ENCODE assay signal across 8 cellular contexts in genomic region chr19:12847159-12848139, GRCh38. TPM values are rescaled to one million over a fixed set of nuclear protein-coding genes. Genes with fewer than 3 reads are reported as not detected.
DNase-seq lines count a peak whose midpoint lies in the region; ATAC-seq, FAIRE-seq and TF ChIP-seq lines count a peak whose summit lies in the region.

No MANE protein-coding gene starts in this region.

- intact Hi-C loops in HepG2 (cut with micrococcal nuclease; ENCODE audit: unreplicated experiment), result loop anchor here (2.0 kb wide), 1 partner anchor 81 kb away; no protein-coding TSS in a partner anchor

- no peaks in the 10 kb centered on the region for H3K9me3 ChIP-seq in HepG2 (ENCODE audit: low read length)

- no peaks in the 10 kb centered on the region for H3K79me2 ChIP-seq in HepG2 (ENCODE audit: insufficient read depth, low read length)

- no peak for TF ChIP-seq POLR2A in HepG2 (IDR thresholded peaks at IDR 0.05; ENCODE audit: insufficient read depth in 1 of 2, low read depth in 2 of 2, low read length in 2 of 2)

- in situ Hi-C loops in Caki2 (cut with HindIII; ENCODE audit: low pct_unique_long_range_greater_than_20kb, low sequenced_read_pairs), result no loop called here
- in situ Hi-C loops in HepG2 (cut with HindIII; ENCODE audit: extremely low pct_ligation_motif_present, low pct_unique_long_range_greater_than_20kb), result no loop called here

- no peak overlapping the region for H2AFZ ChIP-seq in HepG2 (ENCODE audit: low read length)

- 2% methylated on average over 12 of the region's 69 CpGs for WGBS in HepG2 (ENCODE audit: low lambda C conversion rate)

- BruUV-seq in HepG2 (replicated peaks; lab: Mats Ljungman, UMichigan), result no TSS peak

- H3K4me2 ChIP-seq in HepG2 (ENCODE audit: low read depth, low read length), result peak overlapping the region; percentile 68

- H3K4me3 ChIP-seq in HFF-Myc (replicated peaks; ENCODE audit: low read depth, low read length) (no peak overlapping the region), coronary artery (peak overlapping the region; percentile 51), HepG2 (replicated peaks in 1 of 3; ENCODE audit: insufficient read depth in 1 of 3, low read depth in 2 of 3, low read length in 3 of 3) (peak overlapping the region in 1 of 3 experiments; percentile 49; a peak in 2 of 6 replicates)

- no peaks in the 10 kb centered on the region for H3K36me3 ChIP-seq in HepG2 (replicated peaks in 1 of 2; ENCODE audit: control insufficient read depth in 1 of 2, insufficient read depth in 2 of 2, low read length in 2 of 2)

- TF ChIP-seq EP300 in HepG2 (IDR thresholded peaks at IDR 0.05; ENCODE audit: low read depth in 2 of 2, low read length in 2 of 2) (no peak), HepG2 (CRISPR knock-in tag; IDR thresholded peaks at IDR 0.05; ENCODE audit: borderline replicate concordance) (no peak)

- POLR2A ChIA-PET in HepG2 (lab: Yijun Ruan, JAX), result interaction anchor here (1.0 to 1.2 kb wide), 2 partner anchors 34 to 87 kb away, joined by 3 to 4 read pairs; partner anchors contain the start of gene DNASE2

- no peaks in the 10 kb centered on the region for H3K27me3 ChIP-seq in HepG2 (ENCODE audit: control insufficient read depth in 1 of 2, insufficient read depth in 2 of 2, low read length in 2 of 2)

- CTCF ChIA-PET in HepG2 (lab: Yijun Ruan, JAX; ENCODE audit: low intra/inter-chr PET ratio, low total read pairs), result interaction anchor here (0.6 to 1.9 kb wide), 5 partner anchors 10 to 130 kb away, joined by 3 to 14 read pairs (median 6); partner anchors contain the start of gene MAST1

- no peak overlapping the region for H3K27ac ChIP-seq in coronary artery
- H3K27ac ChIP-seq in HepG2 (ENCODE audit: extremely low read length, insufficient read depth, low read length), result no peak overlapping the region

- peak; percentile 98 for TF ChIP-seq RAD21 in HepG2 (CRISPR knock-in tag; IDR thresholded peaks at IDR 0.05)

- no peaks in the 10 kb centered on the region for H4K20me1 ChIP-seq in HepG2 (ENCODE audit: insufficient read depth, low read length)

- ATAC-seq in HepG2, result peak; percentile 98

- peak; percentile 91 for DNase-seq in Caki2 (ENCODE audit: low read depth)
- peak; percentile 48 for DNase-seq in HFF-Myc (ENCODE audit: extremely low read depth, low read depth)
- DNase-seq in NCI-H69 (lab: John Stamatoyannopoulos, UW), result peak; percentile 87
- peak; percentile 78 to 84 for DNase-seq in activated CD4-positive, alpha-beta T cell treated with anti-CD3 and anti-CD28 coated beads, Interleukin-2, amount 50 U/mL, for 24 hours (ENCODE audit: low read depth in 1 of 2, low spot score in 1 of 2)
- DNase-seq in coronary artery (ENCODE audit: low spot score), result no peak
- DNase-seq in HepG2 (ENCODE audit: low spot score), result peak; percentile 53
- peak; percentile 82 to 87 for DNase-seq in stimulated activated CD4-positive, alpha-beta T cell treated with anti-CD3 and anti-CD28 coated beads, Interleukin-4, amount 100 ng/mL, for 4 hours
- DNase-seq in DMS114 treated with DMSO at 0.1 percent for 48 hours (lab: John Stamatoyannopoulos, UW; ENCODE audit: unreplicated experiment), result no peak

- H3K4me1 ChIP-seq in HepG2 (ENCODE audit: insufficient read depth, low read length), result peaks cover 4% of the 10 kb centered on the region

- TF ChIP-seq CTCF in HFF-Myc (IDR thresholded peaks at IDR 0.05; ENCODE audit: low read depth, low read length, missing control alignments) (peak; percentile 98), coronary artery (IDR thresholded peaks at IDR 0.05) (peak; percentile 99), HepG2 (CRISPR knock-in tag; IDR thresholded peaks at IDR 0.05) (peak; percentile 95)

- FAIRE-seq in HepG2 (lab: Jason Lieb, UNC), result no peak

- H3K9ac ChIP-seq in HepG2 (ENCODE audit: insufficient read depth, low read depth, low read length), result no peak overlapping the region

RNA-seq across cellular contexts. Expression of gene MAST1, which starts 9.1 kb away (rescaled TPM):
- 1.8 and 20.8 TPM in 2 replicates for total RNA-seq in Caki2 (2014; rRNA removed; shearing (Covaris generic); ENCODE audit: low replicate concordance)
- 0.27 and 0.73 TPM in 2 replicates for total RNA-seq in HepG2 (2016; rRNA removed; fragmentation: Illumina TruSeq; extraction: Trizol)
- 1.2 and 1.3 TPM in 2 replicates for total RNA-seq in HepG2 (2016; cell fraction: cytosol; rRNA removed; fragmentation: Illumina TruSeq; extraction: Trizol; ENCODE audit: low read depth)
- total RNA-seq in HepG2 (2016; cell fraction: insoluble cytoplasmic fraction; rRNA removed; fragmentation: Illumina TruSeq; extraction: Trizol), result 1.1 and 1.5 TPM in 2 replicates
- total RNA-seq in HepG2 (2016; cell fraction: membrane; rRNA removed; fragmentation: Illumina TruSeq; extraction: Trizol), result 1.4 and 1.8 TPM in 2 replicates
- 1.3 and 1.9 TPM in 2 replicates for total RNA-seq in HepG2 (2016; cell fraction: nucleus; rRNA removed; fragmentation: Illumina TruSeq; extraction: Trizol)
- 4.7 and 5.6 TPM in 2 replicates for polyA plus RNA-seq in HepG2 (2011; rRNA removed)
- 2.8 and 3.5 TPM in 2 replicates for polyA plus RNA-seq in HepG2 (2011; cell fraction: cytosol; rRNA removed)
- polyA plus RNA-seq in HepG2 (2011; cell fraction: nucleus; rRNA removed), result 27.4 and 28.9 TPM in 2 replicates
- 4.1 and 5.1 TPM in 2 replicates for polyA plus RNA-seq in HepG2 (2012)
- 3.5 and 3.6 TPM in 2 replicates for polyA plus RNA-seq in HepG2 (2016; cell fraction: cytosol; fragmentation: Illumina TruSeq; extraction: Trizol; ENCODE audit: low read depth)
- 1.2 and 1.3 TPM in 2 replicates for polyA plus RNA-seq in HepG2 (2016; cell fraction: insoluble cytoplasmic fraction; fragmentation: Illumina TruSeq; extraction: Trizol; ENCODE audit: low read depth)
- polyA plus RNA-seq in HepG2 (2016; cell fraction: membrane; fragmentation: Illumina TruSeq; extraction: Trizol; ENCODE audit: low read depth), result 3.2 and 3.3 TPM in 2 replicates
- 3.9 and 5.3 TPM in 2 replicates for polyA plus RNA-seq in HepG2 (2016; cell fraction: nucleus; fragmentation: Illumina TruSeq; extraction: Trizol; ENCODE audit: insufficient read depth, low read depth)
- 2.4 and 8.0 TPM in 2 replicates for polyA minus RNA-seq in HepG2 (2011; rRNA and poly(A)+ RNA removed; ENCODE audit: low replicate concordance)
- polyA minus RNA-seq in HepG2 (2011; cell fraction: cytosol; rRNA and poly(A)+ RNA removed), result 1.8 and 2.2 TPM in 2 replicates
- 2.4 and 2.7 TPM in 2 replicates for polyA minus RNA-seq in HepG2 (2011; cell fraction: nucleus; rRNA and poly(A)+ RNA removed)

RNA-seq across cellular contexts. Expression of gene RTBDN, which starts 13.1 kb away (rescaled TPM):
- total RNA-seq in Caki2 (2014; rRNA removed; shearing (Covaris generic); ENCODE audit: low replicate concordance), result not detected in 2 replicates
- 0.27 TPM in 1 of 2 replicates, not detected in the other for total RNA-seq in HepG2 (2016; rRNA removed; fragmentation: Illumina TruSeq; extraction: Trizol)
- not detected in 2 replicates for total RNA-seq in HepG2 (2016; cell fraction: cytosol; rRNA removed; fragmentation: Illumina TruSeq; extraction: Trizol; ENCODE audit: low read depth)
- 0.17 TPM in 1 of 2 replicates, not detected in the other for total RNA-seq in HepG2 (2016; cell fraction: insoluble cytoplasmic fraction; rRNA removed; fragmentation: Illumina TruSeq; extraction: Trizol)
- not detected in 2 replicates for total RNA-seq in HepG2 (2016; cell fraction: membrane; rRNA removed; fragmentation: Illumina TruSeq; extraction: Trizol)
- total RNA-seq in HepG2 (2016; cell fraction: nucleus; rRNA removed; fragmentation: Illumina TruSeq; extraction: Trizol), result not detected in 2 replicates
- 0.35 and 0.48 TPM in 2 replicates for polyA plus RNA-seq in HepG2 (2011; rRNA removed)
- polyA plus RNA-seq in HepG2 (2011; cell fraction: cytosol; rRNA removed), result 0.52 and 0.71 TPM in 2 replicates
- polyA plus RNA-seq in HepG2 (2011; cell fraction: nucleus; rRNA removed), result 0.57 and 0.59 TPM in 2 replicates
- 1.1 and 1.8 TPM in 2 replicates for polyA plus RNA-seq in HepG2 (2012)
- 0.18 TPM in 1 of 2 replicates, not detected in the other for polyA plus RNA-seq in HepG2 (2016; cell fraction: cytosol; fragmentation: Illumina TruSeq; extraction: Trizol; ENCODE audit: low read depth)
- not detected in 2 replicates for polyA plus RNA-seq in HepG2 (2016; cell fraction: insoluble cytoplasmic fraction; fragmentation: Illumina TruSeq; extraction: Trizol; ENCODE audit: low read depth)
- polyA plus RNA-seq in HepG2 (2016; cell fraction: membrane; fragmentation: Illumina TruSeq; extraction: Trizol; ENCODE audit: low read depth), result 0.15 TPM in 1 of 2 replicates, not detected in the other
- 0.49 TPM in 1 of 2 replicates, not detected in the other for polyA plus RNA-seq in HepG2 (2016; cell fraction: nucleus; fragmentation: Illumina TruSeq; extraction: Trizol; ENCODE audit: insufficient read depth, low read depth)
- polyA minus RNA-seq in HepG2 (2011; rRNA and poly(A)+ RNA removed; ENCODE audit: low replicate concordance), result 0.12 and 0.44 TPM in 2 replicates
- polyA minus RNA-seq in HepG2 (2011; cell fraction: cytosol; rRNA and poly(A)+ RNA removed), result not detected in 2 replicates
- not detected in 2 replicates for polyA minus RNA-seq in HepG2 (2011; cell fraction: nucleus; rRNA and poly(A)+ RNA removed)

RNA-seq across cellular contexts. Expression of gene DNASE2, which starts 33.8 kb away (rescaled TPM):
- 68.6 and 83.9 TPM in 2 replicates for total RNA-seq in Caki2 (2014; rRNA removed; shearing (Covaris generic); ENCODE audit: low replicate concordance)
- 3.4 and 7.5 TPM in 2 replicates for total RNA-seq in HepG2 (2016; rRNA removed; fragmentation: Illumina TruSeq; extraction: Trizol)
- 1.7 TPM in 2 replicates for total RNA-seq in HepG2 (2016; cell fraction: cytosol; rRNA removed; fragmentation: Illumina TruSeq; extraction: Trizol; ENCODE audit: low read depth)
- 3.7 and 7.7 TPM in 2 replicates for total RNA-seq in HepG2 (2016; cell fraction: insoluble cytoplasmic fraction; rRNA removed; fragmentation: Illumina TruSeq; extraction: Trizol)
- total RNA-seq in HepG2 (2016; cell fraction: membrane; rRNA removed; fragmentation: Illumina TruSeq; extraction: Trizol), result 2.8 and 3.4 TPM in 2 replicates
- 5.1 and 7.3 TPM in 2 replicates for total RNA-seq in HepG2 (2016; cell fraction: nucleus; rRNA removed; fragmentation: Illumina TruSeq; extraction: Trizol)
- 16.2 and 19.0 TPM in 2 replicates for polyA plus RNA-seq in HepG2 (2011; rRNA removed)
- 15.9 and 21.4 TPM in 2 replicates for polyA plus RNA-seq in HepG2 (2011; cell fraction: cytosol; rRNA removed)
- polyA plus RNA-seq in HepG2 (2011; cell fraction: nucleus; rRNA removed), result 3.6 and 3.7 TPM in 2 replicates
- polyA plus RNA-seq in HepG2 (2012), result 4.7 and 9.6 TPM in 2 replicates
- 1.6 and 2.0 TPM in 2 replicates for polyA plus RNA-seq in HepG2 (2016; cell fraction: cytosol; fragmentation: Illumina TruSeq; extraction: Trizol; ENCODE audit: low read depth)
- 3.1 and 4.3 TPM in 2 replicates for polyA plus RNA-seq in HepG2 (2016; cell fraction: insoluble cytoplasmic fraction; fragmentation: Illumina TruSeq; extraction: Trizol; ENCODE audit: low read depth)
- polyA plus RNA-seq in HepG2 (2016; cell fraction: membrane; fragmentation: Illumina TruSeq; extraction: Trizol; ENCODE audit: low read depth), result 2.1 and 2.2 TPM in 2 replicates
- polyA plus RNA-seq in HepG2 (2016; cell fraction: nucleus; fragmentation: Illumina TruSeq; extraction: Trizol; ENCODE audit: insufficient read depth, low read depth), result 13.1 and 14.9 TPM in 2 replicates
- 20.7 and 57.6 TPM in 2 replicates for polyA minus RNA-seq in HepG2 (2011; rRNA and poly(A)+ RNA removed; ENCODE audit: low replicate concordance)
- polyA minus RNA-seq in HepG2 (2011; cell fraction: cytosol; rRNA and poly(A)+ RNA removed), result 6.6 and 11.3 TPM in 2 replicates
- 1.8 and 3.6 TPM in 2 replicates for polyA minus RNA-seq in HepG2 (2011; cell fraction: nucleus; rRNA and poly(A)+ RNA removed)

RNA-seq across cellular contexts. Expression of gene KLF1, which starts 39.6 kb away (rescaled TPM):
- 3.5 TPM in 1 of 2 replicates, not detected in the other for total RNA-seq in Caki2 (2014; rRNA removed; shearing (Covaris generic); ENCODE audit: low replicate concordance)
- total RNA-seq in HepG2 (2016; rRNA removed; fragmentation: Illumina TruSeq; extraction: Trizol), result not detected in 2 replicates
- total RNA-seq in HepG2 (2016; cell fraction: cytosol; rRNA removed; fragmentation: Illumina TruSeq; extraction: Trizol; ENCODE audit: low read depth), result not detected in 2 replicates
- total RNA-seq in HepG2 (2016; cell fraction: insoluble cytoplasmic fraction; rRNA removed; fragmentation: Illumina TruSeq; extraction: Trizol), result 0.06 TPM in 1 of 2 replicates, not detected in the other
- 0.10 TPM in 1 of 2 replicates, not detected in the other for total RNA-seq in HepG2 (2016; cell fraction: membrane; rRNA removed; fragmentation: Illumina TruSeq; extraction: Trizol)
- total RNA-seq in HepG2 (2016; cell fraction: nucleus; rRNA removed; fragmentation: Illumina TruSeq; extraction: Trizol), result not detected in 2 replicates
- polyA plus RNA-seq in HepG2 (2011; rRNA removed), result not detected in 2 replicates
- 0.05 TPM in 1 of 2 replicates, not detected in the other for polyA plus RNA-seq in HepG2 (2011; cell fraction: cytosol; rRNA removed)
- polyA plus RNA-seq in HepG2 (2011; cell fraction: nucleus; rRNA removed), result not detected in 2 replicates
- polyA plus RNA-seq in HepG2 (2012), result not detected in 2 replicates
- not detected in 2 replicates for polyA plus RNA-seq in HepG2 (2016; cell fraction: cytosol; fragmentation: Illumina TruSeq; extraction: Trizol; ENCODE audit: low read depth)
- polyA plus RNA-seq in HepG2 (2016; cell fraction: insoluble cytoplasmic fraction; fragmentation: Illumina TruSeq; extraction: Trizol; ENCODE audit: low read depth), result not detected in 2 replicates
- polyA plus RNA-seq in HepG2 (2016; cell fraction: membrane; fragmentation: Illumina TruSeq; extraction: Trizol; ENCODE audit: low read depth), result not detected in 2 replicates
- not detected in 2 replicates for polyA plus RNA-seq in HepG2 (2016; cell fraction: nucleus; fragmentation: Illumina TruSeq; extraction: Trizol; ENCODE audit: insufficient read depth, low read depth)
- 0.12 TPM in 1 of 2 replicates, not detected in the other for polyA minus RNA-seq in HepG2 (2011; rRNA and poly(A)+ RNA removed; ENCODE audit: low replicate concordance)
- polyA minus RNA-seq in HepG2 (2011; cell fraction: cytosol; rRNA and poly(A)+ RNA removed), result not detected in 2 replicates
- polyA minus RNA-seq in HepG2 (2011; cell fraction: nucleus; rRNA and poly(A)+ RNA removed), result not detected in 2 replicates

RNA-seq across cellular contexts. Expression of gene RNASEH2A, which starts 41.1 kb away (rescaled TPM):
- total RNA-seq in Caki2 (2014; rRNA removed; shearing (Covaris generic); ENCODE audit: low replicate concordance), result 94.5 and 126 TPM in 2 replicates
- 35.8 and 44.0 TPM in 2 replicates for total RNA-seq in HepG2 (2016; rRNA removed; fragmentation: Illumina TruSeq; extraction: Trizol)
- total RNA-seq in HepG2 (2016; cell fraction: cytosol; rRNA removed; fragmentation: Illumina TruSeq; extraction: Trizol; ENCODE audit: low read depth), result 9.6 and 10.1 TPM in 2 replicates
- 42.1 and 45.3 TPM in 2 replicates for total RNA-seq in HepG2 (2016; cell fraction: insoluble cytoplasmic fraction; rRNA removed; fragmentation: Illumina TruSeq; extraction: Trizol)
- total RNA-seq in HepG2 (2016; cell fraction: membrane; rRNA removed; fragmentation: Illumina TruSeq; extraction: Trizol), result 6.9 and 12.1 TPM in 2 replicates
- 16.9 and 20.6 TPM in 2 replicates for total RNA-seq in HepG2 (2016; cell fraction: nucleus; rRNA removed; fragmentation: Illumina TruSeq; extraction: Trizol)
- polyA plus RNA-seq in HepG2 (2011; rRNA removed), result 18.4 and 25.1 TPM in 2 replicates
- polyA plus RNA-seq in HepG2 (2011; cell fraction: cytosol; rRNA removed), result 29.0 and 49.3 TPM in 2 replicates
- polyA plus RNA-seq in HepG2 (2011; cell fraction: nucleus; rRNA removed), result 16.5 and 17.7 TPM in 2 replicates
- 14.7 and 18.3 TPM in 2 replicates for polyA plus RNA-seq in HepG2 (2012)
- 11.8 and 12.6 TPM in 2 replicates for polyA plus RNA-seq in HepG2 (2016; cell fraction: cytosol; fragmentation: Illumina TruSeq; extraction: Trizol; ENCODE audit: low read depth)
- polyA plus RNA-seq in HepG2 (2016; cell fraction: insoluble cytoplasmic fraction; fragmentation: Illumina TruSeq; extraction: Trizol; ENCODE audit: low read depth), result 51.0 and 52.7 TPM in 2 replicates
- polyA plus RNA-seq in HepG2 (2016; cell fraction: membrane; fragmentation: Illumina TruSeq; extraction: Trizol; ENCODE audit: low read depth), result 9.0 and 9.3 TPM in 2 replicates
- polyA plus RNA-seq in HepG2 (2016; cell fraction: nucleus; fragmentation: Illumina TruSeq; extraction: Trizol; ENCODE audit: insufficient read depth, low read depth), result 31.7 and 33.2 TPM in 2 replicates
- 44.4 and 185 TPM in 2 replicates for polyA minus RNA-seq in HepG2 (2011; rRNA and poly(A)+ RNA removed; ENCODE audit: low replicate concordance)
- polyA minus RNA-seq in HepG2 (2011; cell fraction: cytosol; rRNA and poly(A)+ RNA removed), result 18.6 and 30.1 TPM in 2 replicates
- polyA minus RNA-seq in HepG2 (2011; cell fraction: nucleus; rRNA and poly(A)+ RNA removed), result 8.7 and 11.3 TPM in 2 replicates

Comparison
In these comparisons a context has a peak if more than half of its experiments do, and no peak if none do; other contexts are left out.
1. DNase-seq: peak in Caki2 (single experiment), HFF-Myc (single experiment), NCI-H69 (single experiment), activated CD4-positive, alpha-beta T cell treated with anti-CD3 and anti-CD28 coated beads, Interleukin-2, amount 50 U/mL, for 24 hours (2 of 2), HepG2 (single experiment) and stimulated activated CD4-positive, alpha-beta T cell treated with anti-CD3 and anti-CD28 coated beads, Interleukin-4, amount 100 ng/mL, for 4 hours (2 of 2); none in coronary artery (single experiment) and DMS114 treated with DMSO at 0.1 percent for 48 hours (single experiment).
2. Peak in every context shown above with its lines, with median percentiles within 50 percentile points of each other: CTCF ChIP-seq.